In the genomic region with DNA sequence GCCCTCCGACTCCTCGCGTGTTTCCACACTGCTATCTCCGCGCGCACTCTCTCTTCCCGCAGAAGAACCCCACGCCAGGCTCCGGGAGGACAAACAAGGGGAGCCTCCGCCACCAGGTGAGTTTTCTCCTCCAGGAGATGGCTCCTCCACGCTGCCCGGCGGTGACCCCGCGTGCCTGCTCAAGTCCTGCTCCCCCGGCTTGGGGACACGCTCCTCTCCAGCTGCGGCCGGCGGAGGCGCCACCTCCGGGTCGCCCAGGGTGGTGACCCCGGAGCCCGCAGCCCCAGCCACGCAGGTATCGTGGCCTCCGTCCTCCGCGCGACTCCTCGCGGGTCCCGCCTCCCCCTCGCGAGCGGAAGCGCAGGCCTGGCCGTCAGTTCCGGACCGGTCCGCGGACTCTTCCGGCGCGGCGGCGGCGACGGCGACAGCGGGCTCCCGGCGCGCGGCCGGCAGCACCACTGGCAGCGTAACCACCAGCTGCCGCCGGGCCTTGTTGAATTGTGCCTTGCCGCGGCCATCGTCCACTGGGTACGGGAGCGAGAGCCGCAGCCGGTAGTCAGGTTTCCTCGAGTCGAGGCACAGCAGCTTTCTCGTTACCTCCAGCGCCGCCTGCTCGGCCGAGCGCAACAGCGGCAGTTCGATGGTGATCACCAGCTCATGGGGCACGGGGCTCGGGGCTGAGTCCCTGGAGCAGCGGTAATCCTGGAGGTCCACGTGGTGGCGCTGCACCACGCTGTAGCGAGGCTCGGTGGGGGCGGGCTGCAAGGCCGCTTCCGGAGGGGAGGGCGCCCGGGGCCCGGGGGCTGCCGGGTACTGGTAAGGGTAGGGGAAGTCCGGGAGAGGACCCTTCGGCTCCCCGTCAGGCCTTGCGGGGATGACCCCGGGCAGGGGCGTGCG, we compare ENCODE assay signal across 1 cellular context.
A peak's percentile ranks its signal among the peaks of the same experiment; 100 is the strongest.
TF ChIP-seq lines count a peak whose summit lies in the region.

No MANE protein-coding gene starts in this region.

TF ChIP-seq in H1, 55 proteins besides CTCF, POLR2A, EP300 and RAD21:
- TF ChIP-seq SRF (IDR thresholded peaks at IDR 0.05; ENCODE audit: low read depth, low read length) (no peak), SIX5 (IDR thresholded peaks at IDR 0.05; ENCODE audit: low read depth, low read length) (no peak), EZH2 (IDR thresholded peaks at IDR 0.05; ENCODE audit: low read depth, low read length, severe bottlenecking) (no peak), SP1 (IDR thresholded peaks at IDR 0.05; ENCODE audit: low read depth, low read length) (no peak), POLR2AphosphoS5 (IDR thresholded peaks at IDR 0.05; ENCODE audit: low read depth, low read length) (peak; percentile 86), KDM1A (IDR thresholded peaks at IDR 0.05; ENCODE audit: borderline replicate concordance, low read length) (no peak), SUZ12 (IDR thresholded peaks at IDR 0.05; ENCODE audit: low read length) (no peak), SIN3A (conservative IDR thresholded peaks at IDR 0.05 in 1 of 2, IDR thresholded peaks at IDR 0.05 in 1 of 2; ENCODE audit: low read depth in 1 of 2, low read length in 2 of 2) (peak in 1 of 2 experiments; percentile 86; a peak in 1 of 4 replicates), CBX8 (IDR thresholded peaks at IDR 0.05; ENCODE audit: borderline replicate concordance, low read depth, low read length) (no peak), HDAC2 (IDR thresholded peaks at IDR 0.05; ENCODE audit: borderline replicate concordance in 1 of 2, low read depth in 2 of 2, low read length in 2 of 2) (peak in 1 of 2 experiments; percentile 9; a peak in 2 of 4 replicates), ASH2L (IDR thresholded peaks at IDR 0.05; ENCODE audit: low read length) (peak; percentile 89), GTF2F1 (IDR thresholded peaks at IDR 0.05; ENCODE audit: borderline replicate concordance, low read depth, low read length) (no peak), TAF7 (optimal IDR thresholded peaks at IDR 0.05; ENCODE audit: borderline replicate concordance, low read depth, low read length) (peak; percentile 67), EGR1 (IDR thresholded peaks at IDR 0.05; ENCODE audit: borderline replicate concordance, low read depth, low read length) (peak; percentile 86; the same call in 1 of the 2 replicates), TAF1 (IDR thresholded peaks at IDR 0.05; ENCODE audit: low read depth, low read length) (peak; percentile 31), TBP (IDR thresholded peaks at IDR 0.05; ENCODE audit: low read depth, low read length) (peak; percentile 73; the same call in 1 of the 2 replicates), YY1 (IDR thresholded peaks at IDR 0.05; ENCODE audit: low read depth, low read length) (0 out of 2 replicates have a peak, but pooled peaks have one; percentile 38), BCL11A (IDR thresholded peaks at IDR 0.05; ENCODE audit: low read depth in 2 of 2, low read length in 2 of 2) (no peak), POU5F1 (IDR thresholded peaks at IDR 0.05; ENCODE audit: low read depth, low read length) (no peak), MAFK (IDR thresholded peaks at IDR 0.05; ENCODE audit: low read depth, low read length) (no peak), RNF2 (IDR thresholded peaks at IDR 0.05; ENCODE audit: borderline replicate concordance, low read depth, low read length, missing control alignments, poor library complexity, severe bottlenecking) (no peak), NANOG (IDR thresholded peaks at IDR 0.05; ENCODE audit: insufficient read depth, low read depth, low read length, poor library complexity, severe bottlenecking) (peak; percentile 27), CHD1 (IDR thresholded peaks at IDR 0.05; ENCODE audit: low read depth, low read length) (no peak), KDM4A (IDR thresholded peaks at IDR 0.05; ENCODE audit: low read depth, low read length, severe bottlenecking) (peak; percentile 50), RBBP5 (IDR thresholded peaks at IDR 0.05; ENCODE audit: borderline replicate concordance, low read depth, low read length) (peak; percentile 38; the same call in 1 of the 2 replicates), JUND (IDR thresholded peaks at IDR 0.05; ENCODE audit: low read length) (no peak), SIRT6 (IDR thresholded peaks at IDR 0.05; ENCODE audit: low read length) (no peak), JUN (IDR thresholded peaks at IDR 0.05; ENCODE audit: low read depth, low read length) (no peak), CBX5 (IDR thresholded peaks at IDR 0.05; ENCODE audit: low read depth, low read length) (no peak), CREB1 (IDR thresholded peaks at IDR 0.05) (peak; percentile 2), RXRA (IDR thresholded peaks at IDR 0.05; ENCODE audit: insufficient read depth, low read depth, low read length) (no peak), BRCA1 (IDR thresholded peaks at IDR 0.05; ENCODE audit: low read depth, low read length) (no peak), PHF8 (conservative IDR thresholded peaks at IDR 0.05; ENCODE audit: low read depth, low read length) (peak; percentile 92), FOSL1 (IDR thresholded peaks at IDR 0.05; ENCODE audit: insufficient read depth, low read depth, low read length) (no peak), GABPA (IDR thresholded peaks at IDR 0.05; ENCODE audit: borderline replicate concordance, insufficient read depth, low read length) (no peak), SP2 (IDR thresholded peaks at IDR 0.05; ENCODE audit: low read length) (no peak)
- TF ChIP-seq, protein P1, sequence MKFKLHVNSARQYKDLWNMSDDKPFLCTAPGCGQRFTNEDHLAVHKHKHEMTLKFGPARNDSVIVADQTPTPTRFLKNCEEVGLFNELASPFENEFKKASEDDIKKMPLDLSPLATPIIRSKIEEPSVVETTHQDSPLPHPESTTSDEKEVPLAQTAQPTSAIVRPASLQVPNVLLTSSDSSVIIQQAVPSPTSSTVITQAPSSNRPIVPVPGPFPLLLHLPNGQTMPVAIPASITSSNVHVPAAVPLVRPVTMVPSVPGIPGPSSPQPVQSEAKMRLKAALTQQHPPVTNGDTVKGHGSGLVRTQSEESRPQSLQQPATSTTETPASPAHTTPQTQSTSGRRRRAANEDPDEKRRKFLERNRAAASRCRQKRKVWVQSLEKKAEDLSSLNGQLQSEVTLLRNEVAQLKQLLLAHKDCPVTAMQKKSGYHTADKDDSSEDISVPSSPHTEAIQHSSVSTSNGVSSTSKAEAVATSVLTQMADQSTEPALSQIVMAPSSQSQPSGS (IDR thresholded peaks at IDR 0.05; ENCODE audit: low read length), result no peak
- TF ChIP-seq, protein P2, sequence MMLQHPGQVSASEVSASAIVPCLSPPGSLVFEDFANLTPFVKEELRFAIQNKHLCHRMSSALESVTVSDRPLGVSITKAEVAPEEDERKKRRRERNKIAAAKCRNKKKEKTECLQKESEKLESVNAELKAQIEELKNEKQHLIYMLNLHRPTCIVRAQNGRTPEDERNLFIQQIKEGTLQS (IDR thresholded peaks at IDR 0.05; ENCODE audit: insufficient read depth, low read depth, low read length), result peak; percentile 17; the same call in 1 of the 2 replicates
- TF ChIP-seq, protein P3, sequence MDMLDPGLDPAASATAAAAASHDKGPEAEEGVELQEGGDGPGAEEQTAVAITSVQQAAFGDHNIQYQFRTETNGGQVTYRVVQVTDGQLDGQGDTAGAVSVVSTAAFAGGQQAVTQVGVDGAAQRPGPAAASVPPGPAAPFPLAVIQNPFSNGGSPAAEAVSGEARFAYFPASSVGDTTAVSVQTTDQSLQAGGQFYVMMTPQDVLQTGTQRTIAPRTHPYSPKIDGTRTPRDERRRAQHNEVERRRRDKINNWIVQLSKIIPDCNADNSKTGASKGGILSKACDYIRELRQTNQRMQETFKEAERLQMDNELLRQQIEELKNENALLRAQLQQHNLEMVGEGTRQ (IDR thresholded peaks at IDR 0.05; ENCODE audit: low read length), result 0 out of 2 replicates have a peak, but pooled peaks have one; percentile 16
- TF ChIP-seq, protein P4, sequence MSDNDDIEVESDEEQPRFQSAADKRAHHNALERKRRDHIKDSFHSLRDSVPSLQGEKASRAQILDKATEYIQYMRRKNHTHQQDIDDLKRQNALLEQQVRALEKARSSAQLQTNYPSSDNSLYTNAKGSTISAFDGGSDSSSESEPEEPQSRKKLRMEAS (IDR thresholded peaks at IDR 0.05), result peak; percentile 88
- TF ChIP-seq, protein P5, sequence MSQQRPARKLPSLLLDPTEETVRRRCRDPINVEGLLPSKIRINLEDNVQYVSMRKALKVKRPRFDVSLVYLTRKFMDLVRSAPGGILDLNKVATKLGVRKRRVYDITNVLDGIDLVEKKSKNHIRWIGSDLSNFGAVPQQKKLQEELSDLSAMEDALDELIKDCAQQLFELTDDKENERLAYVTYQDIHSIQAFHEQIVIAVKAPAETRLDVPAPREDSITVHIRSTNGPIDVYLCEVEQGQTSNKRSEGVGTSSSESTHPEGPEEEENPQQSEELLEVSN (IDR thresholded peaks at IDR 0.05), result peak; percentile 71
